In the genomic region with DNA sequence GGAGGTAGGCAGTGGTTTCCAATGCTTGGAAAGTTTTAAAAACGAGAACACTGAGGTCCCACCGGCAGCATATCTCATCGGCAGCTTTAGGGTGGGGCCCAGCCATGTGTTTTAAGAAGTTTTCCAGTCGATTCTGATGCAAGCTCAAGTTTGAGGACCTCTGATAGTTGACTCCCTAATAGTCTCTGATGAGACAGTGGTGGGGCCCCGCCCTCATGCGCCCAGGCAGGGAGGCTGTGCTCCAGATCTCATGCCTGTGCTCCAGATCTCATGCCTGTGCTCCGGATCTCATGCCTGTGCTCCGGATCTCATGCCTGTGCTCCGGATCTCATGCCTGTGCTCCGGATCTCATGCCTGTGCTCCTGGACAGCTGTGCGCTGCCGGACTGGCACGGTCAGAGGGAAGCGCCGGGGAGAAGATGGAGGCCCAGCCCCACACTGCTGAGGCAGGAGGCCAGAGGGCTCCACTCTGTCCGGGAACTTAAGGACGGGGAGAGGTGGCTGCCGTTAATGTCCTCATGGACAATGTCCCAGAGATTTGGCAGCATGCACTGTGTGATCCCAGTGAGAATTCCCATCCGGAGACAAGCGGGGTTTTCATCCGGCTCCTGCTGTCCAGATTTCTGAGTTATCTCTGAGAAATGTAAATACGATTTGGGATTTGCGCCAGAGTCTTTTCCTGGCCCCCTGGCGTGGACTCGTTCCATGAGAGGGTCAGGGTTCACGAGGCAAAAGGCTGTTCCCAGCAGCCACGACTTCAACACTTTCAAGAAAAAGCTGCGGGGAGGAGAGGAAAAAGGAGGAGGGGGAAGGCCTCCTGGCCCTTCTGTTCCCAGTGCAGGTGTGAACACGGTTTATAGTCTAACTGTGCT, we compare ENCODE assay signal across 9 cellular contexts. TPM values are rescaled to one million over a fixed set of nuclear protein-coding genes. Genes with fewer than 3 reads are reported as not detected.
DNase-seq lines count a peak whose midpoint lies in the region; ATAC-seq and TF ChIP-seq lines count a peak whose summit lies in the region.
"Had no signal": no experiment of that assay in that cellular context is flagged by ENCODE, and none has a peak within 500 bp of the region (broad histone marks: within the 10 kb centered on the region; RNA-seq: fewer than 3 reads in every experiment).

No MANE protein-coding gene starts in this region.

- DNase-seq in endodermal cell (no peak), lung microvascular endothelial cell (ENCODE audit: low read depth in 2 of 2) (peak; percentile 80 to 81), transverse colon (peak; percentile 41), SW480 (ENCODE audit: low spot score) (no peak), NCI-H510A treated with DMSO at 0.1 percent for 48 hours (lab: John Stamatoyannopoulos, UW) (no peak), ecto neural progenitor cell (ENCODE audit: low spot score) (no peak)

- 89 to 91% methylated on average over 16 to 29 of the region's 29 CpGs for WGBS in endodermal cell (ENCODE audit: insufficient coverage in 1 of 2, insufficient read length in 1 of 2), 2 experiments
- WGBS in transverse colon (ENCODE audit: low coverage in 1 of 2), 2 donors = 58% methylated on average over 28 of the region's 29 CpGs; no CpG with 5 or more reads in 1 of the 2 donors

- H3K9me3 Mint-ChIP-seq in endodermal cell = peaks cover 8% of the 10 kb centered on the region
- H3K9me3 Mint-ChIP-seq: activated naive CD4-positive, alpha-beta T cell treated with anti-CD3 and anti-CD28 coated beads, Interleukin-2, amount 50 U/mL, for 24 hours had no signal

- TF ChIP-seq CTCF in endodermal cell (conservative IDR thresholded peaks at IDR 0.05) = no peak
- TF ChIP-seq CTCF in transverse colon (IDR thresholded peaks at IDR 0.05) = no peak

- H3K27ac ChIP-seq in endodermal cell (ENCODE audit: low read depth, low read length) (peak overlapping the region; percentile 7), transverse colon (peak overlapping the region; percentile 66 to 79 (median 72))

- intact Hi-C loops in transverse colon (cut with DNase I; ENCODE audit: low total_unique reads) = no loop called here

- H3K36me3 ChIP-seq in endodermal cell (ENCODE audit: control insufficient read depth, insufficient read depth, low read length) (peaks cover 47% of the 10 kb centered on the region), transverse colon (peaks cover 0 to 19% (median 8%) of the 10 kb centered on the region in 4 donors)

- H3K36me3 Mint-ChIP-seq in endodermal cell (ENCODE audit: low read depth) = peaks cover 68% of the 10 kb centered on the region

- no peak overlapping the region for H3K27ac Mint-ChIP-seq in endodermal cell
- H3K27ac Mint-ChIP-seq: activated naive CD4-positive, alpha-beta T cell treated with anti-CD3 and anti-CD28 coated beads, Interleukin-2, amount 50 U/mL, for 24 hours had no signal

- H3K4me3 ChIP-seq in endodermal cell (ENCODE audit: low read length) = no peak overlapping the region
- H3K4me3 ChIP-seq in transverse colon = no peak overlapping the region

- no peaks in the 10 kb centered on the region for H3K4me1 ChIP-seq in endodermal cell (ENCODE audit: control insufficient read depth, insufficient read depth, low read length)
- H3K4me1 ChIP-seq in transverse colon = peaks cover 5 to 11% (median 8%) of the 10 kb centered on the region in 4 donors

- ATAC-seq in HG02623 (IDR thresholded peaks at IDR 0.05; ENCODE audit: unreplicated experiment) = no peak

- no peaks in the 10 kb centered on the region for H3K27me3 Mint-ChIP-seq in endodermal cell (ENCODE audit: insufficient read depth)
- H3K27me3 Mint-ChIP-seq: activated naive CD4-positive, alpha-beta T cell treated with anti-CD3 and anti-CD28 coated beads, Interleukin-2, amount 50 U/mL, for 24 hours had no signal

- no peaks in the 10 kb centered on the region for H3K27me3 ChIP-seq in endodermal cell (ENCODE audit: control insufficient read depth, insufficient read depth, low read length, poor library complexity, severe bottlenecking)
- no peaks in the 10 kb centered on the region for H3K27me3 ChIP-seq in transverse colon

- peaks cover 7% of the 10 kb centered on the region for H3K4me1 Mint-ChIP-seq in endodermal cell

- no peak for TF ChIP-seq EP300 in transverse colon (IDR thresholded peaks at IDR 0.05; ENCODE audit: low read depth)

- in situ Hi-C loops in transverse colon (cut with MboI; ENCODE audit: low pct_ligation_motif_present in 1 of 4, low pct_unique_long_range_greater_than_20kb in 1 of 4, low sequenced_read_pairs in 3 of 4) = no loop called here

- H3K9me3 ChIP-seq in endodermal cell (ENCODE audit: control insufficient read depth, low read length) (no peaks in the 10 kb centered on the region), transverse colon (no peaks in the 10 kb centered on the region)

- no peak for TF ChIP-seq POLR2A in transverse colon (IDR thresholded peaks at IDR 0.05)

- H3K4me3 Mint-ChIP-seq in endodermal cell = no peak overlapping the region
- H3K4me3 Mint-ChIP-seq: activated naive CD4-positive, alpha-beta T cell treated with anti-CD3 and anti-CD28 coated beads, Interleukin-2, amount 50 U/mL, for 24 hours had no signal

- H3K9ac ChIP-seq in endodermal cell (ENCODE audit: extremely low read depth, low read length, poor library complexity, severe bottlenecking) = no peak overlapping the region

TF ChIP-seq in PFSK-1, 5 proteins besides CTCF, POLR2A, EP300 and RAD21:
- 0 out of 2 replicates have a peak, but pooled peaks have one; percentile 48 for TF ChIP-seq TAF1 (IDR thresholded peaks at IDR 0.05; ENCODE audit: borderline replicate concordance, insufficient read depth, low read length)
- peak; percentile 44 for TF ChIP-seq FOXP2 (optimal IDR thresholded peaks at IDR 0.05; ENCODE audit: borderline replicate concordance, extremely low read depth, extremely low read length, insufficient read depth)
- TF ChIP-seq, protein P1, sequence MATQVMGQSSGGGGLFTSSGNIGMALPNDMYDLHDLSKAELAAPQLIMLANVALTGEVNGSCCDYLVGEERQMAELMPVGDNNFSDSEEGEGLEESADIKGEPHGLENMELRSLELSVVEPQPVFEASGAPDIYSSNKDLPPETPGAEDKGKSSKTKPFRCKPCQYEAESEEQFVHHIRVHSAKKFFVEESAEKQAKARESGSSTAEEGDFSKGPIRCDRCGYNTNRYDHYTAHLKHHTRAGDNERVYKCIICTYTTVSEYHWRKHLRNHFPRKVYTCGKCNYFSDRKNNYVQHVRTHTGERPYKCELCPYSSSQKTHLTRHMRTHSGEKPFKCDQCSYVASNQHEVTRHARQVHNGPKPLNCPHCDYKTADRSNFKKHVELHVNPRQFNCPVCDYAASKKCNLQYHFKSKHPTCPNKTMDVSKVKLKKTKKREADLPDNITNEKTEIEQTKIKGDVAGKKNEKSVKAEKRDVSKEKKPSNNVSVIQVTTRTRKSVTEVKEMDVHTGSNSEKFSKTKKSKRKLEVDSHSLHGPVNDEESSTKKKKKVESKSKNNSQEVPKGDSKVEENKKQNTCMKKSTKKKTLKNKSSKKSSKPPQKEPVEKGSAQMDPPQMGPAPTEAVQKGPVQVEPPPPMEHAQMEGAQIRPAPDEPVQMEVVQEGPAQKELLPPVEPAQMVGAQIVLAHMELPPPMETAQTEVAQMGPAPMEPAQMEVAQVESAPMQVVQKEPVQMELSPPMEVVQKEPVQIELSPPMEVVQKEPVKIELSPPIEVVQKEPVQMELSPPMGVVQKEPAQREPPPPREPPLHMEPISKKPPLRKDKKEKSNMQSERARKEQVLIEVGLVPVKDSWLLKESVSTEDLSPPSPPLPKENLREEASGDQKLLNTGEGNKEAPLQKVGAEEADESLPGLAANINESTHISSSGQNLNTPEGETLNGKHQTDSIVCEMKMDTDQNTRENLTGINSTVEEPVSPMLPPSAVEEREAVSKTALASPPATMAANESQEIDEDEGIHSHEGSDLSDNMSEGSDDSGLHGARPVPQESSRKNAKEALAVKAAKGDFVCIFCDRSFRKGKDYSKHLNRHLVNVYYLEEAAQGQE (IDR thresholded peaks at IDR 0.05; ENCODE audit: insufficient read depth in 1 of 2, low read depth in 2 of 2, low read length in 2 of 2) = peak; percentile 19 to 38; a peak in 1 of 4 replicates
- peak; percentile 70 for TF ChIP-seq POLR2AphosphoS5 (IDR thresholded peaks at IDR 0.05; ENCODE audit: low read depth, low read length)
- TF ChIP-seq SIN3A (IDR thresholded peaks at IDR 0.05; ENCODE audit: borderline replicate concordance, insufficient read depth, low read length) = peak; percentile 3; the same call in 1 of the 2 replicates

RNA-seq across cellular contexts. Expression of a gene that starts 9.4 kb away (rescaled TPM):
- polyA plus RNA-seq in PFSK-1 (2012; ENCODE audit: insufficient read length, low read depth) = 127 TPM
- total RNA-seq in endodermal cell (1 to 10 TPM; 1.1 to 1.5 TPM), lung microvascular endothelial cell (under 0.01 and 0.40 TPM in 2 replicates), transverse colon (1 to 10 TPM in 2 of 4 donors, not detected in 2; 1.6 to 2.0 TPM)
- polyA plus RNA-seq in endodermal cell (2013, experiment 1 of 2) = 0.21 TPM
- not detected for polyA plus RNA-seq in endodermal cell (2013, experiment 2 of 2)

RNA-seq across cellular contexts. Expression of a gene that starts 10.4 kb away (rescaled TPM):
- polyA plus RNA-seq in PFSK-1 (2012; ENCODE audit: insufficient read length, low read depth) = 1,896 TPM
- total RNA-seq in endodermal cell = 1,000 to 10,000 TPM; 1,323 to 1,693 TPM
- 1,899 TPM for polyA plus RNA-seq in endodermal cell (2013, experiment 1 of 2)
- polyA plus RNA-seq in endodermal cell (2013, experiment 2 of 2) = 1,806 TPM
- total RNA-seq in lung microvascular endothelial cell = 1,563 and 1,665 TPM in 2 replicates
- total RNA-seq in transverse colon = 1,000 to 10,000 TPM; 1,279 to 3,433 (median 2,045) TPM

RNA-seq across cellular contexts. Expression of a gene that starts 27.3 kb away (rescaled TPM):
- polyA plus RNA-seq in PFSK-1 (2012; ENCODE audit: insufficient read length, low read depth) = 27.1 TPM
- total RNA-seq in endodermal cell = 10 to 100 TPM; 28.2 to 35.2 TPM
- 21.2 TPM for polyA plus RNA-seq in endodermal cell (2013, experiment 1 of 2)
- polyA plus RNA-seq in endodermal cell (2013, experiment 2 of 2) = 20.2 TPM
- total RNA-seq in lung microvascular endothelial cell = 21.8 and 23.4 TPM in 2 replicates
- 10 to 100 TPM in 2 of 4 donors, 1 to 10 TPM in 2; 7.4 to 12.4 (median 11.0) TPM for total RNA-seq in transverse colon

Comparison
In these comparisons a context has a peak if more than half of its experiments do, and no peak if none do; other contexts are left out.
1. DNase-seq: peak in lung microvascular endothelial cell (2 of 2) and transverse colon (single experiment); none in endodermal cell (single experiment), SW480 (single experiment), NCI-H510A treated with DMSO at 0.1 percent for 48 hours (single experiment) and ecto neural progenitor cell (single experiment).